8 cellular contexts compared by ENCODE assay signal in genomic region chr11:3423138-3423715, GRCh38. TPM values are rescaled to one million over a fixed set of nuclear protein-coding genes. Genes with fewer than 3 reads are reported as not detected.
DNase-seq lines count a peak whose midpoint lies in the region; FAIRE-seq and TF ChIP-seq lines count a peak whose summit lies in the region.
"Not testable (repeated sequence)": the region's sequence is repeated elsewhere in the genome, so short reads cannot be mapped to it uniquely, and the experiment has no call there.

No MANE protein-coding gene starts in this region.

- TF ChIP-seq CTCF in Calu3 (IDR thresholded peaks at IDR 0.05; ENCODE audit: unreplicated experiment); HL-60 (IDR thresholded peaks at IDR 0.05; ENCODE audit: insufficient read depth, low read length); OCI-LY1 (IDR thresholded peaks at IDR 0.05; ENCODE audit: low read length); H1 (IDR thresholded peaks at IDR 0.05; ENCODE audit: control extremely low read depth in 1 of 3, insufficient read depth in 1 of 3, low read depth in 1 of 3, low read length in 3 of 3); osteoblast (IDR thresholded peaks at IDR 0.05; ENCODE audit: extremely low read depth, low read depth, low read length); type B pancreatic cell (conservative IDR thresholded peaks at IDR 0.05): not testable (repeated sequence)

- H3K23me2 ChIP-seq in H1 (ENCODE audit: low read depth, low read length): not testable (repeated sequence)

- H3K9me3 Mint-ChIP-seq in Calu3 (ENCODE audit: low read depth, unreplicated experiment); activated T-helper 1 cell treated with anti-CD3 and anti-CD28 coated beads, Interleukin-12 subunit alpha, Interleukin-12 subunit beta, Interleukin-2, Interleukin-4 antibody, amounts not matched to agents 30 ng/mL and 10 ng/mL and 1 ng/mL, durations not matched to agents 14 hours and 24 hours and 36 hours; type B pancreatic cell: not testable (repeated sequence)

- whole genome bisulfite sequencing in H1 (ENCODE audit: extremely low coverage in 1 of 2, insufficient coverage in 1 of 2, insufficient read length in 1 of 2, insufficient replicate concordance in 2 of 2, low coverage in 1 of 2, low lambda C conversion rate in 2 of 2, missing lambda C conversion rate in 1 of 2), 2 experiments: 5% methylated on average over 9 of the region's 45 CpGs; no CpG with 5 or more reads in 1 of the 2 experiments

- not testable (repeated sequence) for BruUV-seq in Calu3 (replicated peaks; lab: Mats Ljungman, UMichigan)

- not testable (repeated sequence) for H2BK120ac ChIP-seq in H1 (replicated peaks; ENCODE audit: low read depth, low read length)

- H3K14ac ChIP-seq in H1 (ENCODE audit: insufficient read length): not testable (repeated sequence)

- not testable (repeated sequence) for TF ChIP-seq RAD21 in H1 (IDR thresholded peaks at IDR 0.05 in 1 of 2, conservative IDR thresholded peaks at IDR 0.05 in 1 of 2; ENCODE audit: low read depth in 2 of 2, low read length in 2 of 2)

- H3K9ac ChIP-seq in OCI-LY1 (ENCODE audit: low read length); H1 (replicated peaks in 1 of 4; ENCODE audit: extremely low read depth in 1 of 4, low read depth in 3 of 4, low read length in 3 of 4): not testable (repeated sequence)

- not testable (repeated sequence) for H3K56ac ChIP-seq in H1 (replicated peaks; ENCODE audit: insufficient read length, low read depth, low read length)

- H3K4ac ChIP-seq in H1 (replicated peaks; ENCODE audit: insufficient read length, low read depth, low read length): not testable (repeated sequence)

- not testable (repeated sequence) for H2AFZ ChIP-seq in OCI-LY1 (ENCODE audit: low read length); H1 (ENCODE audit: low read length)
- H2AFZ ChIP-seq in osteoblast (ENCODE audit: low read length): peak overlapping the region; percentile 56

- H4K8ac ChIP-seq in H1 (ENCODE audit: extremely low read depth, insufficient read depth, low read length): not testable (repeated sequence)

- DNase-seq in Calu3 (peak; percentile 8), iPS-NIHi7 (ENCODE audit: extremely low spot score) (peak; percentile 60)
- not testable (repeated sequence) for DNase-seq in HL-60 (ENCODE audit: low read depth in 1 of 2, low spot score in 1 of 2); activated T-helper 1 cell treated with anti-CD3 and anti-CD28 coated beads, Interleukin-12 subunit alpha, Interleukin-12 subunit beta, Interleukin-2, Interleukin-4 antibody, amounts not matched to agents 30 ng/mL and 10 ng/mL and 1 ng/mL, durations not matched to agents 14 hours and 24 hours and 36 hours (ENCODE audit: low spot score); H1 (ENCODE audit: low read depth in 1 of 2, low spot score in 2 of 2); osteoblast (ENCODE audit: insufficient read length, low spot score, missing footprints); type B pancreatic cell (ENCODE audit: extremely low spot score, unreplicated experiment)

- not testable (repeated sequence) for H3F3A ChIP-seq in OCI-LY1 (ENCODE audit: insufficient read depth, low read length)

- H3K36me3 ChIP-seq in OCI-LY1 (ENCODE audit: insufficient read depth, low read length); H1 (ENCODE audit: control insufficient read depth in 2 of 4, insufficient read depth in 4 of 4, low read length in 3 of 4); osteoblast (ENCODE audit: insufficient read depth, low read length): not testable (repeated sequence)

- not testable (repeated sequence) for H3K79me1 ChIP-seq in H1 (ENCODE audit: low read depth, low read length)

- H3K79me2 ChIP-seq in OCI-LY1 (ENCODE audit: insufficient read depth, low read length); H1 (ENCODE audit: control insufficient read depth in 1 of 2, insufficient read depth in 2 of 2, low read length in 2 of 2); osteoblast (ENCODE audit: insufficient read depth, low read length): not testable (repeated sequence)

- TF ChIP-seq POLR2A in H1 (IDR thresholded peaks at IDR 0.05; ENCODE audit: control extremely low read depth in 1 of 2, low read depth in 2 of 2, low read length in 2 of 2): peak; percentile 35 to 60; a peak in 2 of 3 replicates

- not testable (repeated sequence) for H3K27ac ChIP-seq in HL-60 (replicated peaks); OCI-LY1 (ENCODE audit: low read depth, low read length, poor library complexity, severe bottlenecking); H1 (ENCODE audit: low read depth, low read length); osteoblast (ENCODE audit: low read depth, low read length)

- H3K9me3 ChIP-seq in OCI-LY1 (ENCODE audit: low read length); H1 (ENCODE audit: insufficient read depth in 2 of 2, low read depth in 1 of 2, low read length in 1 of 2); osteoblast (ENCODE audit: low read depth, low read length): not testable (repeated sequence)

- H4K5ac ChIP-seq in H1 (ENCODE audit: insufficient read length, low read depth, low read length): not testable (repeated sequence)

- CTCF ChIA-PET in Calu3 (lab: Charles Lee): not testable (repeated sequence)
- CTCF ChIA-PET in H1 (lab: Charles Lee; ENCODE audit: partially characterized antibody): interaction anchor here (0.6 to 1.0 kb wide), 2 partner anchors 15 to 42 kb away, joined by 3 read pairs; no protein-coding TSS in a partner anchor

- not testable (repeated sequence) for H2BK12ac ChIP-seq in H1 (ENCODE audit: low read depth, low read length)

- peak overlapping the region; percentile 65 for H3K4me3 ChIP-seq in HL-60 (replicated peaks; ENCODE audit: insufficient read depth, low read length)
- peak overlapping the region; percentile 64 for H3K4me3 ChIP-seq in OCI-LY1 (ENCODE audit: low read depth, low read length, poor library complexity, severe bottlenecking)
- peak overlapping the region; percentile 43 to 73 (median 46) for H3K4me3 ChIP-seq in H1 (ENCODE audit: extremely low read depth in 1 of 4, insufficient read depth in 2 of 4, low read depth in 3 of 4, low read length in 4 of 4)
- peak overlapping the region; percentile 76 for H3K4me3 ChIP-seq in osteoblast (ENCODE audit: insufficient read depth, low read length)

- not testable (repeated sequence) for H3K4me1 ChIP-seq in OCI-LY1 (ENCODE audit: insufficient read depth, low read length, severe bottlenecking); H1 (replicated peaks in 1 of 4; ENCODE audit: control insufficient read depth in 3 of 4, insufficient read depth in 4 of 4, low read length in 3 of 4); osteoblast (ENCODE audit: insufficient read depth, low read length)

- H3K36me3 Mint-ChIP-seq in Calu3 (ENCODE audit: insufficient read depth, unreplicated experiment): peaks cover 25% of the 10 kb centered on the region
- H3K36me3 Mint-ChIP-seq in activated T-helper 1 cell treated with anti-CD3 and anti-CD28 coated beads, Interleukin-12 subunit alpha, Interleukin-12 subunit beta, Interleukin-2, Interleukin-4 antibody, amounts not matched to agents 30 ng/mL and 10 ng/mL and 1 ng/mL, durations not matched to agents 14 hours and 24 hours and 36 hours (ENCODE audit: low read depth); type B pancreatic cell: not testable (repeated sequence)

- FAIRE-seq in H1 (lab: Jason Lieb, UNC): not testable (repeated sequence)

- H3K27me3 Mint-ChIP-seq in Calu3 (ENCODE audit: unreplicated experiment): peaks cover 17% of the 10 kb centered on the region
- peaks cover 20% of the 10 kb centered on the region for H3K27me3 Mint-ChIP-seq in activated T-helper 1 cell treated with anti-CD3 and anti-CD28 coated beads, Interleukin-12 subunit alpha, Interleukin-12 subunit beta, Interleukin-2, Interleukin-4 antibody, amounts not matched to agents 30 ng/mL and 10 ng/mL and 1 ng/mL, durations not matched to agents 14 hours and 24 hours and 36 hours (ENCODE audit: insufficient read depth)
- H3K27me3 Mint-ChIP-seq in type B pancreatic cell: peaks cover 30% of the 10 kb centered on the region

- H3K4me3 Mint-ChIP-seq in Calu3 (ENCODE audit: low read depth, unreplicated experiment) (peak overlapping the region; percentile 87), type B pancreatic cell (peak overlapping the region; percentile 92)
- H3K4me3 Mint-ChIP-seq in activated T-helper 1 cell treated with anti-CD3 and anti-CD28 coated beads, Interleukin-12 subunit alpha, Interleukin-12 subunit beta, Interleukin-2, Interleukin-4 antibody, amounts not matched to agents 30 ng/mL and 10 ng/mL and 1 ng/mL, durations not matched to agents 14 hours and 24 hours and 36 hours: peak overlapping the region; percentile 87

- not testable (repeated sequence) for H2BK15ac ChIP-seq in H1 (ENCODE audit: low read length)

- H3K23ac ChIP-seq in H1 (ENCODE audit: insufficient read length): not testable (repeated sequence)

- POLR2A ChIA-PET in H1 (lab: Charles Lee; ENCODE audit: partially characterized antibody): interaction anchor here (0.8 kb wide), 1 partner anchor 431 kb away, joined by 3 read pairs; the partner anchor contains the start of gene NAP1L4

- intact Hi-C loops in Calu3 (cut with micrococcal nuclease; ENCODE audit: unreplicated experiment); activated T-helper 1 cell treated with anti-CD3 and anti-CD28 coated beads, Interleukin-12 subunit alpha, Interleukin-12 subunit beta, Interleukin-2, Interleukin-4 antibody, amounts not matched to agents 30 ng/mL and 10 ng/mL and 1 ng/mL, durations not matched to agents 14 hours and 24 hours and 36 hours (cut with micrococcal nuclease): not testable (repeated sequence)

- not testable (repeated sequence) for H3K9me2 ChIP-seq in OCI-LY1 (ENCODE audit: low read depth, low read length)

- H2AK5ac ChIP-seq in H1 (ENCODE audit: low read depth, low read length): not testable (repeated sequence)

- H2BK5ac ChIP-seq in H1 (ENCODE audit: low read depth, low read length): not testable (repeated sequence)

- H2BK20ac ChIP-seq in H1 (ENCODE audit: low read length): not testable (repeated sequence)

- TF ChIP-seq EP300 in H1 (IDR thresholded peaks at IDR 0.05; ENCODE audit: borderline replicate concordance in 1 of 2, low read depth in 2 of 2, low read length in 2 of 2): not testable (repeated sequence)

- H3K4me2 ChIP-seq in OCI-LY1 (ENCODE audit: low read length) (peak overlapping the region; percentile 48; the same call in 1 of the 2 replicates), H1 (ENCODE audit: insufficient read depth in 1 of 2, low read depth in 2 of 2, low read length in 2 of 2) (peak overlapping the region; percentile 75 to 96), osteoblast (ENCODE audit: insufficient read depth, low read length) (peak overlapping the region; percentile 75)

- H4K20me1 ChIP-seq in OCI-LY1 (ENCODE audit: insufficient read depth, low read length); H1 (replicated peaks in 1 of 2; ENCODE audit: control insufficient read depth in 1 of 2, insufficient read depth in 2 of 2, low read length in 2 of 2); osteoblast (ENCODE audit: insufficient read depth, low read length): not testable (repeated sequence)

- H3K27me3 ChIP-seq in HL-60 (ENCODE audit: insufficient read depth, poor library complexity, severe bottlenecking); OCI-LY1 (ENCODE audit: insufficient read depth, low read length); H1 (replicated peaks in 1 of 4; ENCODE audit: control insufficient read depth in 3 of 4, extremely low read depth in 1 of 4, insufficient read depth in 3 of 4, low read length in 3 of 4); osteoblast (ENCODE audit: insufficient read depth, low read length): not testable (repeated sequence)

- H3K27ac Mint-ChIP-seq in Calu3 (ENCODE audit: unreplicated experiment): peak overlapping the region; percentile 91
- not testable (repeated sequence) for H3K27ac Mint-ChIP-seq in activated T-helper 1 cell treated with anti-CD3 and anti-CD28 coated beads, Interleukin-12 subunit alpha, Interleukin-12 subunit beta, Interleukin-2, Interleukin-4 antibody, amounts not matched to agents 30 ng/mL and 10 ng/mL and 1 ng/mL, durations not matched to agents 14 hours and 24 hours and 36 hours
- H3K27ac Mint-ChIP-seq in type B pancreatic cell: peak overlapping the region; percentile 93

- H3K4me1 Mint-ChIP-seq in Calu3 (ENCODE audit: low read depth, unreplicated experiment) (peaks cover 14% of the 10 kb centered on the region), type B pancreatic cell (ENCODE audit: unreplicated experiment) (peaks cover 17% of the 10 kb centered on the region)
- H3K4me1 Mint-ChIP-seq in activated T-helper 1 cell treated with anti-CD3 and anti-CD28 coated beads, Interleukin-12 subunit alpha, Interleukin-12 subunit beta, Interleukin-2, Interleukin-4 antibody, amounts not matched to agents 30 ng/mL and 10 ng/mL and 1 ng/mL, durations not matched to agents 14 hours and 24 hours and 36 hours (ENCODE audit: low read depth): not testable (repeated sequence)

- H4K91ac ChIP-seq in H1 (replicated peaks; ENCODE audit: insufficient read length, low read length): not testable (repeated sequence)

- H3K18ac ChIP-seq in H1 (ENCODE audit: extremely low read depth, low read length): not testable (repeated sequence)

RNA-seq across cellular contexts. Expression of gene ZNF195, which starts 44.3 kb away (rescaled TPM):
- total RNA-seq in Calu3 (2022) (65.5 and 66.0 TPM in 2 replicates), osteoblast (14.7 and 19.2 TPM in 2 replicates), type B pancreatic cell (ENCODE audit: low replicate concordance) (42.5 and 53.4 TPM in 2 replicates)
- total RNA-seq in activated T-helper 1 cell treated with anti-CD3 and anti-CD28 coated beads, Interleukin-12 subunit alpha, Interleukin-12 subunit beta, Interleukin-2, Interleukin-4 antibody, amounts not matched to agents 30 ng/mL and 10 ng/mL and 1 ng/mL, durations not matched to agents 14 hours and 24 hours and 36 hours: 41.2 and 42.8 TPM in 2 replicates
- total RNA-seq in H1 (2021; fragmentation: NEBNext Ultra II Directional; extraction: Animal tissue kit (Norgen Biotek cat#: 25700)): 80.5 and 88.6 TPM in 2 replicates
- polyA plus RNA-seq in H1 (2011; rRNA removed): 23.4 and 23.9 TPM in 2 replicates
- polyA plus RNA-seq in H1 (2011; cell fraction: cytosol; rRNA removed): 36.6 TPM
- 53.3 TPM for polyA plus RNA-seq in H1 (2011; cell fraction: nucleus; rRNA removed)
- 50.4 to 66.5 TPM (median 58.0 TPM) in 4 replicates for polyA plus RNA-seq in H1 (2012, experiment 1 of 2)
- 3.1 TPM for polyA plus RNA-seq in H1 (2012, experiment 2 of 2)
- 73.9 TPM for polyA plus RNA-seq in H1 (2013, experiment 1 of 2)
- polyA plus RNA-seq in H1 (2013, experiment 2 of 2): 70.1 TPM
- polyA minus RNA-seq in H1 (2011; rRNA and poly(A)+ RNA removed): 98.3 and 120 TPM in 2 replicates
- 69.8 TPM for polyA minus RNA-seq in H1 (2011; cell fraction: cytosol; rRNA and poly(A)+ RNA removed)
- 194 TPM for polyA minus RNA-seq in H1 (2011; cell fraction: nucleus; rRNA and poly(A)+ RNA removed)
